ENCODE assay signal across 11 cellular contexts in genomic region chr11:68927280-68928107, GRCh38. TPM values are rescaled to one million over a fixed set of nuclear protein-coding genes. Genes with fewer than 3 reads are reported as not detected.
DNase-seq lines count a peak whose midpoint lies in the region; ATAC-seq and TF ChIP-seq lines count a peak whose summit lies in the region.
"Had no signal": no experiment of that assay in that cellular context is flagged by ENCODE, and none has a peak within 500 bp of the region (broad histone marks: within the 10 kb centered on the region; RNA-seq: fewer than 3 reads in every experiment).

No MANE protein-coding gene starts in this region.

- TF ChIP-seq CTCF in right atrium auricular region (IDR thresholded peaks at IDR 0.05) (no peak), RWPE2 (IDR thresholded peaks at IDR 0.05; ENCODE audit: poor library complexity, severe bottlenecking) (no peak), transverse colon (IDR thresholded peaks at IDR 0.05) (no peak), BE2C (IDR thresholded peaks at IDR 0.05; ENCODE audit: low read depth, low read length) (no peak)

- 58 to 86% methylated on average over 4 to 12 of the region's 12 CpGs for WGBS in transverse colon (ENCODE audit: low coverage in 1 of 2), 2 donors

- in situ Hi-C loops in transverse colon (cut with MboI; ENCODE audit: low pct_ligation_motif_present in 1 of 4, low pct_unique_long_range_greater_than_20kb in 1 of 4, low sequenced_read_pairs in 3 of 4) = no loop called here

- TF ChIP-seq POLR2A in transverse colon (IDR thresholded peaks at IDR 0.05) = no peak

- peak; percentile 72 for DNase-seq in Right ventricle myocardium inferior (ENCODE audit: missing footprints)
- DNase-seq in right atrium auricular region (ENCODE audit: low spot score) = no peak
- peak; percentile 26 for DNase-seq in RWPE2 (ENCODE audit: low spot score)
- peak; percentile 24 for DNase-seq in globus pallidus (ENCODE audit: low spot score)
- DNase-seq in transverse colon = peak; percentile 37
- no peak for DNase-seq in BE2C
- DNase-seq in T-helper 9 cell = no peak
- no peak for DNase-seq in NCI-H187 treated with DMSO at 0.1 percent for 48 hours (lab: John Stamatoyannopoulos, UW)
- DNase-seq: T1000 had no signal

- TF ChIP-seq EP300 in transverse colon (IDR thresholded peaks at IDR 0.05; ENCODE audit: low read depth) = no peak

- H3K27ac ChIP-seq in right atrium auricular region (no peak overlapping the region), RWPE2 (ENCODE audit: poor library complexity, severe bottlenecking) (no peak overlapping the region), transverse colon (peak overlapping the region; percentile 68 to 73 (median 70))
- H3K27ac ChIP-seq: A549 had no signal

- peaks cover 0 to 20% of the 10 kb centered on the region in 2 donors for H3K4me1 ChIP-seq in right atrium auricular region
- H3K4me1 ChIP-seq in RWPE2 (ENCODE audit: insufficient read depth, poor library complexity, severe bottlenecking) = no peaks in the 10 kb centered on the region
- H3K4me1 ChIP-seq in transverse colon = peaks cover 0 to 18% (median 12%) of the 10 kb centered on the region in 4 donors
- no peaks in the 10 kb centered on the region for H3K4me1 ChIP-seq in BE2C
- H3K4me1 ChIP-seq: A549 had no signal

- H3K27me3 ChIP-seq in right atrium auricular region = no peaks in the 10 kb centered on the region
- H3K27me3 ChIP-seq in RWPE2 (ENCODE audit: insufficient read depth, poor library complexity, severe bottlenecking) = no peaks in the 10 kb centered on the region
- H3K27me3 ChIP-seq in transverse colon = no peaks in the 10 kb centered on the region
- H3K27me3 ChIP-seq in BE2C = no peaks in the 10 kb centered on the region

- peaks cover 60% of the 10 kb centered on the region for H3K36me3 ChIP-seq in right atrium auricular region
- peaks cover 64% of the 10 kb centered on the region for H3K36me3 ChIP-seq in RWPE2 (ENCODE audit: low read depth)
- H3K36me3 ChIP-seq in transverse colon = peaks cover 0 to 41% (median 19%) of the 10 kb centered on the region in 4 donors
- peaks cover 73% of the 10 kb centered on the region for H3K36me3 ChIP-seq in BE2C

- intact Hi-C loops in Right ventricle myocardium inferior (cut with DNase I) = loop anchor here (5.0 kb wide), 1 partner anchor 115 kb away; no protein-coding TSS in a partner anchor
- intact Hi-C loops in transverse colon (cut with DNase I; ENCODE audit: low total_unique reads) = loop anchor here (5.0 kb wide), 1 partner anchor 80 kb away; no protein-coding TSS in a partner anchor

- H3K9me3 ChIP-seq in right atrium auricular region (peaks cover 7 to 25% of the 10 kb centered on the region in 2 donors), RWPE2 (ENCODE audit: severe bottlenecking) (peaks cover 3% of the 10 kb centered on the region), transverse colon (peaks cover 16 to 17% of the 10 kb centered on the region in 2 donors), BE2C (peaks cover 3% of the 10 kb centered on the region; the same call in 1 of the 2 replicates)

- ATAC-seq in Right ventricle myocardium inferior = peak; percentile 51
- ATAC-seq in RWPE2 (ENCODE audit: low read depth) = no peak
- ATAC-seq: A549 had no signal

- H3K4me3 ChIP-seq in right atrium auricular region (no peak overlapping the region), RWPE2 (ENCODE audit: severe bottlenecking) (no peak overlapping the region), transverse colon (no peak overlapping the region), BE2C (ENCODE audit: low read depth, low read length) (no peak overlapping the region)
- H3K4me3 ChIP-seq: A549 had no signal

RNA-seq across cellular contexts. Expression of gene IGHMBP2, which starts 23.8 kb away (rescaled TPM):
- total RNA-seq in Right ventricle myocardium inferior (13.8 TPM), right atrium auricular region (1 to 10 TPM; 8.5 to 8.8 TPM), transverse colon (100 to 1,000 TPM in 2 of 4 donors, 10 to 100 TPM in 2; 25.2 to 195 (median 111) TPM)
- 52.6 TPM for polyA plus RNA-seq in BE2C (2012; ENCODE audit: insufficient read depth, insufficient read length, low read depth)

RNA-seq across cellular contexts. Expression of gene MRPL21, which starts 23.9 kb away (rescaled TPM):
- 120 TPM for total RNA-seq in Right ventricle myocardium inferior
- 10 to 100 TPM; 63.2 to 87.3 TPM for total RNA-seq in right atrium auricular region
- total RNA-seq in transverse colon = 100 to 1,000 TPM in 1 of 4 donors, 10 to 100 TPM in 2, 1 to 10 TPM in 1; 9.0 to 121 (median 52.8) TPM
- polyA plus RNA-seq in BE2C (2012; ENCODE audit: insufficient read depth, insufficient read length, low read depth) = 426 TPM

RNA-seq across cellular contexts. Expression of gene MRGPRD, which starts 53.3 kb away (rescaled TPM):
- total RNA-seq in Right ventricle myocardium inferior = not detected
- not detected for total RNA-seq in right atrium auricular region
- not detected for total RNA-seq in transverse colon
- not detected for polyA plus RNA-seq in BE2C (2012; ENCODE audit: insufficient read depth, insufficient read length, low read depth)
- total RNA-seq: renal cortical epithelial cell had no signal
- polyA plus RNA-seq: A549 had no signal

Comparison
In these comparisons a context has a peak if more than half of its experiments do, and no peak if none do; other contexts are left out.
1. DNase-seq: peak in Right ventricle myocardium inferior (single experiment), RWPE2 (single experiment), globus pallidus (single experiment) and transverse colon (single experiment); none in right atrium auricular region (single experiment), BE2C (single experiment), T-helper 9 cell (single experiment) and NCI-H187 treated with DMSO at 0.1 percent for 48 hours (single experiment).
2. H3K27ac ChIP-seq: peak in transverse colon (4 of 4); none in right atrium auricular region (0 of 2) and RWPE2 (single experiment).